Comparison of ENCODE assay signal across 24 cellular contexts in genomic region chr16:82265809-82266208, GRCh38.
A peak's percentile ranks its signal among the peaks of the same experiment; 100 is the strongest.
DNase-seq lines count a peak whose midpoint lies in the region; ATAC-seq, FAIRE-seq and TF ChIP-seq lines count a peak whose summit lies in the region.
"Had no signal": no experiment of that assay in that cellular context is flagged by ENCODE, and none has a peak within 500 bp of the region (broad histone marks: within the 10 kb centered on the region; RNA-seq: fewer than 3 reads in every experiment).

No MANE protein-coding gene starts in this region.

- POLR2A ChIA-PET in activated CD4-positive, alpha-beta memory T cell treated with anti-CD3 and anti-CD28 coated beads for 36 hours (lab: Charles Lee) = no interaction called here
- POLR2A ChIA-PET in activated CD4-positive, alpha-beta memory T cell treated with anti-CD3 and anti-CD28 coated beads, Interleukin-2, amount 10 ng/mL, durations not matched to agents 7 days and 5 days (lab: Charles Lee) = no interaction called here

- H3K36me3 Mint-ChIP-seq in activated CD4-positive, alpha-beta memory T cell treated with anti-CD3 and anti-CD28 coated beads for 36 hours = no peaks in the 10 kb centered on the region
- no peaks in the 10 kb centered on the region for H3K36me3 Mint-ChIP-seq in activated CD4-positive, alpha-beta memory T cell treated with anti-CD3 and anti-CD28 coated beads, Interleukin-2, amount 10 ng/mL, durations not matched to agents 7 days and 5 days (ENCODE audit: low read depth)
- H3K36me3 Mint-ChIP-seq in stimulated activated effector memory CD8-positive, alpha-beta T cell treated with anti-CD3 and anti-CD28 coated beads, Interleukin-12 subunit alpha, Interleukin-12 subunit beta, amount 100 ng/mL, for 72 hours = no peaks in the 10 kb centered on the region
- H3K36me3 Mint-ChIP-seq: CD14-positive monocyte; CD4-positive, alpha-beta memory T cell had no signal

- no peak overlapping the region for H3K9ac ChIP-seq in mesenchymal stem cell (ENCODE audit: low read length)
- H3K9ac ChIP-seq: BLaER1 treated with 17β-estradiol and CSF1 and Interleukin-3, amounts not matched to agents 10 nM and 100 nM had no signal

- peaks cover 3% of the 10 kb centered on the region for H3K9me3 Mint-ChIP-seq in activated CD4-positive, alpha-beta memory T cell treated with anti-CD3 and anti-CD28 coated beads for 36 hours
- peaks cover 2% of the 10 kb centered on the region for H3K9me3 Mint-ChIP-seq in activated CD4-positive, alpha-beta memory T cell treated with anti-CD3 and anti-CD28 coated beads, Interleukin-2, amount 10 ng/mL, durations not matched to agents 7 days and 5 days
- H3K9me3 Mint-ChIP-seq in stimulated activated effector memory CD8-positive, alpha-beta T cell treated with anti-CD3 and anti-CD28 coated beads, Interleukin-12 subunit alpha, Interleukin-12 subunit beta, amount 100 ng/mL, for 72 hours = peaks cover 3% of the 10 kb centered on the region
- H3K9me3 Mint-ChIP-seq: CD4-positive, alpha-beta memory T cell; GM23338; H9 had no signal

- H2BK15ac ChIP-seq in mesenchymal stem cell (ENCODE audit: low read depth, poor library complexity, severe bottlenecking) = no peak overlapping the region

- H3K4me1 Mint-ChIP-seq in activated CD4-positive, alpha-beta memory T cell treated with anti-CD3 and anti-CD28 coated beads for 36 hours (ENCODE audit: low read depth) = no peaks in the 10 kb centered on the region
- no peaks in the 10 kb centered on the region for H3K4me1 Mint-ChIP-seq in activated CD4-positive, alpha-beta memory T cell treated with anti-CD3 and anti-CD28 coated beads, Interleukin-2, amount 10 ng/mL, durations not matched to agents 7 days and 5 days
- H3K4me1 Mint-ChIP-seq in stimulated activated effector memory CD8-positive, alpha-beta T cell treated with anti-CD3 and anti-CD28 coated beads, Interleukin-12 subunit alpha, Interleukin-12 subunit beta, amount 100 ng/mL, for 72 hours = peaks cover 10% of the 10 kb centered on the region
- H3K4me1 Mint-ChIP-seq: CD14-positive monocyte had no signal

- TF ChIP-seq CTCF in bronchial epithelial cell (IDR thresholded peaks at IDR 0.05; ENCODE audit: insufficient read depth, low read length, severe bottlenecking) (no peak), right atrium auricular region (IDR thresholded peaks at IDR 0.05) (no peak)

- CTCF ChIA-PET in activated CD4-positive, alpha-beta memory T cell treated with anti-CD3 and anti-CD28 coated beads for 36 hours (lab: Charles Lee) = no interaction called here
- CTCF ChIA-PET in activated CD4-positive, alpha-beta memory T cell treated with anti-CD3 and anti-CD28 coated beads, Interleukin-2, amount 10 ng/mL, durations not matched to agents 7 days and 5 days (lab: Charles Lee) = no interaction called here

- H3K79me1 ChIP-seq in mesenchymal stem cell (replicated peaks; ENCODE audit: low read length, poor library complexity, severe bottlenecking) = no peaks in the 10 kb centered on the region

- H3K23ac ChIP-seq in mesenchymal stem cell (ENCODE audit: low read length in 2 of 2) = no peak overlapping the region

- peak; percentile 15 for DNase-seq in activated CD4-positive, alpha-beta memory T cell treated with anti-CD3 and anti-CD28 coated beads for 36 hours
- no peak for DNase-seq in activated CD4-positive, alpha-beta memory T cell treated with anti-CD3 and anti-CD28 coated beads, Interleukin-2, amount 10 ng/mL, durations not matched to agents 7 days and 5 days
- DNase-seq in bronchial epithelial cell (ENCODE audit: low read depth) (peak; percentile 55), mesenchymal stem cell (no peak), right atrium auricular region (ENCODE audit: low spot score) (no peak)
- DNase-seq in stimulated activated effector memory CD8-positive, alpha-beta T cell treated with anti-CD3 and anti-CD28 coated beads, Interleukin-12 subunit alpha, Interleukin-12 subunit beta, amount 100 ng/mL, for 72 hours (ENCODE audit: low spot score in 2 of 2) = no peak
- DNase-seq: 8988T; ACHN; AML-193; BE2C; Calu3; CD4-positive, alpha-beta memory T cell; COR-L47; DMS53; DMS79 treated with DMSO at 0.1 percent for 48 hours; GF-D8; H9 had no signal

- whole genome bisulfite sequencing in mesenchymal stem cell = 74% methylated on average over 2 of the region's 2 CpGs

- H3K27ac ChIP-seq in mesenchymal stem cell (ENCODE audit: low read length, poor library complexity, severe bottlenecking) (no peak overlapping the region), right atrium auricular region (no peak overlapping the region)
- H3K27ac ChIP-seq: A549; BLaER1 treated with 17β-estradiol and CSF1 and Interleukin-3, amounts not matched to agents 10 nM and 100 nM had no signal

- peaks cover 1% of the 10 kb centered on the region for H3K27me3 ChIP-seq in bronchial epithelial cell (ENCODE audit: control insufficient read depth, insufficient read depth, low read length)
- peaks cover 22 to 37% of the 10 kb centered on the region in 2 experiments for H3K27me3 ChIP-seq in mesenchymal stem cell (ENCODE audit: control insufficient read depth in 1 of 2, insufficient read depth in 1 of 2, low read length in 2 of 2)
- H3K27me3 ChIP-seq in right atrium auricular region = no peaks in the 10 kb centered on the region
- H3K27me3 ChIP-seq: BE2C; BLaER1 treated with 17β-estradiol and CSF1 and Interleukin-3, amounts not matched to agents 10 nM and 100 nM had no signal

- no peak overlapping the region for H3K4ac ChIP-seq in mesenchymal stem cell (ENCODE audit: low read depth in 1 of 2, low read length in 2 of 2)

- no peak overlapping the region for H2AFZ ChIP-seq in mesenchymal stem cell (ENCODE audit: low read depth, low read length)
- H2AFZ ChIP-seq: GM23338 had no signal

- FAIRE-seq in bronchial epithelial cell (lab: Jason Lieb, UNC) = no peak
- FAIRE-seq: A549, GM12891, GM18507 had no signal

- no peak overlapping the region for H2BK5ac ChIP-seq in mesenchymal stem cell (ENCODE audit: low read depth, low read length, poor library complexity, severe bottlenecking)

- H3K27me3 Mint-ChIP-seq in activated CD4-positive, alpha-beta memory T cell treated with anti-CD3 and anti-CD28 coated beads for 36 hours = peaks cover 19% of the 10 kb centered on the region
- peaks cover 10% of the 10 kb centered on the region for H3K27me3 Mint-ChIP-seq in activated CD4-positive, alpha-beta memory T cell treated with anti-CD3 and anti-CD28 coated beads, Interleukin-2, amount 10 ng/mL, durations not matched to agents 7 days and 5 days

- H3K9me3 ChIP-seq in mesenchymal stem cell (ENCODE audit: control insufficient read depth, low read length) (no peaks in the 10 kb centered on the region), right atrium auricular region (no peaks in the 10 kb centered on the region)
- H3K9me3 ChIP-seq: A549, BE2C had no signal

- intact Hi-C loops in activated CD4-positive, alpha-beta memory T cell treated with anti-CD3 and anti-CD28 coated beads for 36 hours (cut with micrococcal nuclease) = no loop called here

- H2BK120ac ChIP-seq in mesenchymal stem cell (ENCODE audit: low read depth, low read length) = no peak overlapping the region

- H3K36me3 ChIP-seq in bronchial epithelial cell (ENCODE audit: control insufficient read depth, insufficient read depth, low read length) (no peaks in the 10 kb centered on the region), mesenchymal stem cell (ENCODE audit: control insufficient read depth in 1 of 2, insufficient read depth in 2 of 2, low read depth in 1 of 2, low read length in 2 of 2) (no peaks in the 10 kb centered on the region), right atrium auricular region (no peaks in the 10 kb centered on the region)
- H3K36me3 ChIP-seq: BE2C; BLaER1 treated with 17β-estradiol and CSF1 and Interleukin-3, amounts not matched to agents 10 nM and 100 nM had no signal

- no peaks in the 10 kb centered on the region for H3K4me1 ChIP-seq in mesenchymal stem cell (ENCODE audit: control insufficient read depth, insufficient read depth, low read depth, low read length)
- peaks cover 0 to 9% of the 10 kb centered on the region in 2 donors for H3K4me1 ChIP-seq in right atrium auricular region
- H3K4me1 ChIP-seq: A549, BE2C had no signal

- no peak overlapping the region for H3K4me3 Mint-ChIP-seq in activated CD4-positive, alpha-beta memory T cell treated with anti-CD3 and anti-CD28 coated beads for 36 hours
- no peak overlapping the region for H3K4me3 Mint-ChIP-seq in activated CD4-positive, alpha-beta memory T cell treated with anti-CD3 and anti-CD28 coated beads, Interleukin-2, amount 10 ng/mL, durations not matched to agents 7 days and 5 days
- H3K4me3 Mint-ChIP-seq in stimulated activated effector memory CD8-positive, alpha-beta T cell treated with anti-CD3 and anti-CD28 coated beads, Interleukin-12 subunit alpha, Interleukin-12 subunit beta, amount 100 ng/mL, for 72 hours = no peak overlapping the region
- H3K4me3 Mint-ChIP-seq: CD14-positive monocyte; CD4-positive, alpha-beta memory T cell; GM23338; H9 had no signal

- no peak overlapping the region for H3K27ac Mint-ChIP-seq in activated CD4-positive, alpha-beta memory T cell treated with anti-CD3 and anti-CD28 coated beads for 36 hours
- no peak overlapping the region for H3K27ac Mint-ChIP-seq in activated CD4-positive, alpha-beta memory T cell treated with anti-CD3 and anti-CD28 coated beads, Interleukin-2, amount 10 ng/mL, durations not matched to agents 7 days and 5 days
- H3K27ac Mint-ChIP-seq in stimulated activated effector memory CD8-positive, alpha-beta T cell treated with anti-CD3 and anti-CD28 coated beads, Interleukin-12 subunit alpha, Interleukin-12 subunit beta, amount 100 ng/mL, for 72 hours = peak overlapping the region; percentile 23
- H3K27ac Mint-ChIP-seq: GM23338, H9 had no signal

- H4K91ac ChIP-seq in mesenchymal stem cell (ENCODE audit: low read length) = no peak overlapping the region

- no peak overlapping the region for H3K4me3 ChIP-seq in bronchial epithelial cell (ENCODE audit: low read depth, low read length)
- no peak overlapping the region for H3K4me3 ChIP-seq in mesenchymal stem cell (ENCODE audit: insufficient read depth in 1 of 2, low read depth in 1 of 2, low read length in 2 of 2)
- no peak overlapping the region for H3K4me3 ChIP-seq in right atrium auricular region
- H3K4me3 ChIP-seq: A549; BLaER1 treated with 17β-estradiol and CSF1 and Interleukin-3, amounts not matched to agents 10 nM and 100 nM; GM23338 had no signal

- no peak overlapping the region for H3K4me2 ChIP-seq in mesenchymal stem cell (ENCODE audit: low read length, poor library complexity, severe bottlenecking)
- H3K4me2 ChIP-seq: A549, GM23338 had no signal

- no peak overlapping the region for H2BK12ac ChIP-seq in mesenchymal stem cell (ENCODE audit: low read length in 2 of 2)

- no peak overlapping the region for H4K8ac ChIP-seq in mesenchymal stem cell (ENCODE audit: low read length)

- no peak overlapping the region for H3K18ac ChIP-seq in mesenchymal stem cell (ENCODE audit: low read depth in 1 of 2, low read length in 2 of 2)

- peak; percentile 75 for ATAC-seq in stimulated activated effector memory CD8-positive, alpha-beta T cell treated with anti-CD3 and anti-CD28 coated beads, Interleukin-12 subunit alpha, Interleukin-12 subunit beta, amount 100 ng/mL, for 72 hours
- ATAC-seq: A549, GM23338, HCT116 had no signal

- H2AK5ac ChIP-seq in mesenchymal stem cell (ENCODE audit: low read length, severe bottlenecking) = no peak overlapping the region

- no peak overlapping the region for H3K14ac ChIP-seq in mesenchymal stem cell (ENCODE audit: low read length in 2 of 2)

Comparison
In these comparisons a context has a peak if more than half of its experiments do, and no peak if none do; other contexts are left out.
1. DNase-seq: peak in activated CD4-positive, alpha-beta memory T cell treated with anti-CD3 and anti-CD28 coated beads for 36 hours (single experiment) and bronchial epithelial cell (single experiment); none in activated CD4-positive, alpha-beta memory T cell treated with anti-CD3 and anti-CD28 coated beads, Interleukin-2, amount 10 ng/mL, durations not matched to agents 7 days and 5 days (single experiment), stimulated activated effector memory CD8-positive, alpha-beta T cell treated with anti-CD3 and anti-CD28 coated beads, Interleukin-12 subunit alpha, Interleukin-12 subunit beta, amount 100 ng/mL, for 72 hours (0 of 2), mesenchymal stem cell (single experiment) and right atrium auricular region (single experiment).